8 cellular contexts compared by ENCODE assay signal in genomic region chr1:16888806-16889178, GRCh38. TPM values are rescaled to one million over a fixed set of nuclear protein-coding genes. Genes with fewer than 3 reads are reported as not detected.
DNase-seq lines count a peak whose midpoint lies in the region; ATAC-seq, FAIRE-seq and TF ChIP-seq lines count a peak whose summit lies in the region.

No MANE protein-coding gene starts in this region.

- no peaks in the 10 kb centered on the region for H3K36me3 Mint-ChIP-seq in T-helper 2 cell treated with Interferon-gamma antibody and Interleukin-4, amounts not matched to agents 5 μg/mL and 100 μg/mL, for 36 hours (ENCODE audit: low read depth)

- H3K9ac ChIP-seq in kidney (ENCODE audit: low read length in 2 of 2): peak overlapping the region; percentile 92 to 94

- ATAC-seq in HG03196 (IDR thresholded peaks at IDR 0.05; ENCODE audit: unreplicated experiment): no peak
- ATAC-seq in HG03439 (IDR thresholded peaks at IDR 0.05; ENCODE audit: unreplicated experiment): no peak

- H3K27ac Mint-ChIP-seq in T-helper 2 cell treated with Interferon-gamma antibody and Interleukin-4, amounts not matched to agents 5 μg/mL and 100 μg/mL, for 36 hours: no peak overlapping the region

- TF ChIP-seq CTCF in kidney (IDR thresholded peaks at IDR 0.05; ENCODE audit: borderline replicate concordance, extremely low read depth, insufficient read depth): no peak

- peaks cover 15% of the 10 kb centered on the region for H3K4me1 Mint-ChIP-seq in T-helper 2 cell treated with Interferon-gamma antibody and Interleukin-4, amounts not matched to agents 5 μg/mL and 100 μg/mL, for 36 hours (ENCODE audit: low read depth)

- peak overlapping the region; percentile 79 to 86 for H3K4me3 ChIP-seq in kidney (ENCODE audit: low read length in 2 of 2)

- H3K4me3 Mint-ChIP-seq in T-helper 2 cell treated with Interferon-gamma antibody and Interleukin-4, amounts not matched to agents 5 μg/mL and 100 μg/mL, for 36 hours: peak overlapping the region; percentile 85

- FAIRE-seq in kidney (lab: Jason Lieb, UNC) (no peak), urothelium cell line (lab: Jason Lieb, UNC) (no peak)

- H3K4me1 ChIP-seq in kidney (ENCODE audit: control insufficient read depth in 1 of 2, insufficient read depth in 1 of 2, low read depth in 1 of 2, low read length in 2 of 2): peaks cover 4 to 5% of the 10 kb centered on the region in 2 donors

- intact Hi-C loops in kidney (cut with DNase I): no loop called here

- H3K36me3 ChIP-seq in kidney (ENCODE audit: control insufficient read depth in 1 of 2, insufficient read depth in 2 of 2, low read length in 2 of 2): no peaks in the 10 kb centered on the region

- H3K27me3 Mint-ChIP-seq in T-helper 2 cell treated with Interferon-gamma antibody and Interleukin-4, amounts not matched to agents 5 μg/mL and 100 μg/mL, for 36 hours (ENCODE audit: low read depth): peaks cover 83% of the 10 kb centered on the region

- H3K27ac ChIP-seq in kidney (ENCODE audit: low read depth in 2 of 2, low read length in 2 of 2): peak overlapping the region; percentile 89 to 95
- H3K27ac ChIP-seq in substantia nigra (ENCODE audit: low read depth, low read length, poor library complexity, severe bottlenecking): peak overlapping the region; percentile 95

- no peaks in the 10 kb centered on the region for H3K9me3 Mint-ChIP-seq in T-helper 2 cell treated with Interferon-gamma antibody and Interleukin-4, amounts not matched to agents 5 μg/mL and 100 μg/mL, for 36 hours

- no peaks in the 10 kb centered on the region for H3K9me3 ChIP-seq in kidney (ENCODE audit: control insufficient read depth in 1 of 2, low read length in 2 of 2)

- no peak for DNase-seq in T-helper 2 cell treated with Interferon-gamma antibody and Interleukin-4, amounts not matched to agents 5 μg/mL and 100 μg/mL, for 36 hours (ENCODE audit: low spot score)
- DNase-seq in T-helper 2 cell (no peak), astrocyte of the hippocampus (ENCODE audit: low read depth, low spot score) (peak; percentile 52), kidney (peak; percentile 84), substantia nigra (lab: John Stamatoyannopoulos, UW) (peak in 3 of 49 donors; percentile 35 to 46 (median 35)), urothelium cell line (ENCODE audit: low spot score) (no peak)

RNA-seq across cellular contexts. Expression of gene RNU1-2, which starts 7.0 kb away (rescaled TPM):
- total RNA-seq in kidney: 8,605 TPM
- polyA plus RNA-seq in kidney (ENCODE audit: insufficient read depth, low read depth, low replicate concordance): 26.8 TPM

RNA-seq across cellular contexts. Expression of gene CROCC, which starts 32.9 kb away (rescaled TPM):
- 30.5 TPM for total RNA-seq in kidney
- polyA plus RNA-seq in kidney (ENCODE audit: insufficient read depth, low read depth, low replicate concordance): 10.6 TPM

Comparison
In these comparisons a context has a peak if more than half of its experiments do, and no peak if none do; other contexts are left out.
1. DNase-seq: peak in astrocyte of the hippocampus (single experiment) and kidney (single experiment); none in T-helper 2 cell treated with Interferon-gamma antibody and Interleukin-4, amounts not matched to agents 5 μg/mL and 100 μg/mL, for 36 hours (single experiment), T-helper 2 cell (0 of 5) and urothelium cell line (single experiment).